13 cellular contexts compared by ENCODE assay signal in genomic region chrX:154047266-154047665, GRCh38. TPM values are rescaled to one million over a fixed set of nuclear protein-coding genes. Genes with fewer than 3 reads are reported as not detected.
DNase-seq lines count a peak whose midpoint lies in the region; ATAC-seq and TF ChIP-seq lines count a peak whose summit lies in the region.
"Had no signal": no experiment of that assay in that cellular context is flagged by ENCODE, and none has a peak within 500 bp of the region (broad histone marks: within the 10 kb centered on the region; RNA-seq: fewer than 3 reads in every experiment).

No MANE protein-coding gene starts in this region.

- no peak for TF ChIP-seq CTCF in RWPE1 (conservative IDR thresholded peaks at IDR 0.05; ENCODE audit: low read depth)
- no peak for TF ChIP-seq CTCF in osteoblast (IDR thresholded peaks at IDR 0.05; ENCODE audit: extremely low read depth, low read depth, low read length)
- TF ChIP-seq CTCF in Peyer's patch (IDR thresholded peaks at IDR 0.05): no peak

- CTCF ChIA-PET in RWPE1 (lab: Yijun Ruan, JAX): no interaction called here

- H3K4me3 ChIP-seq in ACC112 (ENCODE audit: low read depth, low read length) (0 out of 2 replicates have a peak overlapping the region, but pooled peaks have one; percentile 24), osteoblast (ENCODE audit: insufficient read depth, low read length) (no peak overlapping the region), Peyer's patch (no peak overlapping the region)

- H3K36me3 ChIP-seq in ACC112 (ENCODE audit: insufficient read depth, low read length) (no peaks in the 10 kb centered on the region), osteoblast (ENCODE audit: insufficient read depth, low read length) (no peaks in the 10 kb centered on the region), Peyer's patch (no peaks in the 10 kb centered on the region)

- H3K9me3 ChIP-seq in osteoblast (ENCODE audit: low read depth, low read length) (no peaks in the 10 kb centered on the region), Peyer's patch (no peaks in the 10 kb centered on the region)

- H3K9me3 Mint-ChIP-seq in effector memory CD8-positive, alpha-beta T cell: no peaks in the 10 kb centered on the region
- no peaks in the 10 kb centered on the region for H3K9me3 Mint-ChIP-seq in stimulated activated naive CD8-positive, alpha-beta T cell treated with anti-CD3 and anti-CD28 coated beads, Interleukin-15, amount 100 ng/mL, for 72 hours
- H3K9me3 Mint-ChIP-seq: activated naive CD4-positive, alpha-beta T cell treated with anti-CD3 and anti-CD28 coated beads, Interleukin-2, amount 10 ng/mL, durations not matched to agents 7 days and 5 days had no signal

- peak overlapping the region; percentile 86 to 89 for H3K27ac Mint-ChIP-seq in effector memory CD8-positive, alpha-beta T cell
- H3K27ac Mint-ChIP-seq in stimulated activated naive CD8-positive, alpha-beta T cell treated with anti-CD3 and anti-CD28 coated beads, Interleukin-15, amount 100 ng/mL, for 72 hours: no peak overlapping the region
- H3K27ac Mint-ChIP-seq: activated naive CD4-positive, alpha-beta T cell treated with anti-CD3 and anti-CD28 coated beads, Interleukin-2, amount 10 ng/mL, durations not matched to agents 7 days and 5 days had no signal

- peak overlapping the region; percentile 41 for H3K4me2 ChIP-seq in osteoblast (ENCODE audit: insufficient read depth, low read length)

- DNase-seq in RWPE1 (ENCODE audit: low spot score) (no peak), osteoblast (ENCODE audit: insufficient read length, low spot score, missing footprints) (no peak), NCI-H1105 (lab: John Stamatoyannopoulos, UW) (no peak), HUDEP-2 (lab: John Stamatoyannopoulos, UW; ENCODE audit: unreplicated experiment in 76 of 76) (no peak), Peyer's patch (no peak)
- no peak for DNase-seq in effector memory CD8-positive, alpha-beta T cell
- no peak for DNase-seq in stimulated activated naive CD8-positive, alpha-beta T cell treated with anti-CD3 and anti-CD28 coated beads, Interleukin-15, amount 100 ng/mL, for 72 hours
- DNase-seq: activated naive CD4-positive, alpha-beta T cell treated with anti-CD3 and anti-CD28 coated beads, Interleukin-2, amount 10 ng/mL, durations not matched to agents 7 days and 5 days; CD4-positive, CD25-positive, alpha-beta regulatory T cell; effector CD4-positive, alpha-beta T cell; midbrain; NCI-H510A had no signal

- H3K36me3 Mint-ChIP-seq in effector memory CD8-positive, alpha-beta T cell (ENCODE audit: insufficient read depth): peaks cover 62% of the 10 kb centered on the region

- H3K4me1 Mint-ChIP-seq in effector memory CD8-positive, alpha-beta T cell (ENCODE audit: low read depth in 2 of 2): peaks cover 29 to 42% of the 10 kb centered on the region in 2 donors
- peaks cover 51% of the 10 kb centered on the region for H3K4me1 Mint-ChIP-seq in stimulated activated naive CD8-positive, alpha-beta T cell treated with anti-CD3 and anti-CD28 coated beads, Interleukin-15, amount 100 ng/mL, for 72 hours

- H4K20me1 ChIP-seq in osteoblast (ENCODE audit: insufficient read depth, low read length): peaks cover 6% of the 10 kb centered on the region

- peaks cover 43% of the 10 kb centered on the region for H3K79me2 ChIP-seq in ACC112 (ENCODE audit: control insufficient read depth, insufficient read depth, low read length, unreplicated experiment)
- peaks cover 60% of the 10 kb centered on the region for H3K79me2 ChIP-seq in osteoblast (ENCODE audit: insufficient read depth, low read length)

- ATAC-seq in effector memory CD8-positive, alpha-beta T cell (replicated peaks): no peak
- no peak for ATAC-seq in stimulated activated naive CD8-positive, alpha-beta T cell treated with anti-CD3 and anti-CD28 coated beads, Interleukin-15, amount 100 ng/mL, for 72 hours

- H3K4me3 Mint-ChIP-seq in effector memory CD8-positive, alpha-beta T cell: peak overlapping the region in 1 of 2 donors; percentile 41
- H3K4me3 Mint-ChIP-seq in stimulated activated naive CD8-positive, alpha-beta T cell treated with anti-CD3 and anti-CD28 coated beads, Interleukin-15, amount 100 ng/mL, for 72 hours: no peak overlapping the region
- H3K4me3 Mint-ChIP-seq: activated naive CD4-positive, alpha-beta T cell treated with anti-CD3 and anti-CD28 coated beads, Interleukin-2, amount 10 ng/mL, durations not matched to agents 7 days and 5 days had no signal

- peak overlapping the region; percentile 94 for H3K27ac ChIP-seq in ACC112 (ENCODE audit: low read depth, low read length)
- H3K27ac ChIP-seq in RWPE1: peak overlapping the region; percentile 75
- H3K27ac ChIP-seq in osteoblast (ENCODE audit: low read depth, low read length): peak overlapping the region; percentile 97
- H3K27ac ChIP-seq in Peyer's patch: peak overlapping the region in 1 of 4 donors; percentile 42

- H2AFZ ChIP-seq in ACC112 (ENCODE audit: low read length, unreplicated experiment) (no peak overlapping the region), osteoblast (ENCODE audit: low read length) (no peak overlapping the region)

- peaks cover 53% of the 10 kb centered on the region for H3K4me1 ChIP-seq in ACC112 (ENCODE audit: control insufficient read depth, insufficient read depth, low read length, unreplicated experiment)
- H3K4me1 ChIP-seq in osteoblast (ENCODE audit: insufficient read depth, low read length): peaks cover 50% of the 10 kb centered on the region
- peaks cover 0 to 5% (median 0%) of the 10 kb centered on the region in 4 donors for H3K4me1 ChIP-seq in Peyer's patch

- POLR2A ChIA-PET in RWPE1 (lab: Yijun Ruan, JAX; ENCODE audit: low non-redundant PET): no interaction called here

- H3K27me3 Mint-ChIP-seq in effector memory CD8-positive, alpha-beta T cell: no peaks in the 10 kb centered on the region
- no peaks in the 10 kb centered on the region for H3K27me3 Mint-ChIP-seq in stimulated activated naive CD8-positive, alpha-beta T cell treated with anti-CD3 and anti-CD28 coated beads, Interleukin-15, amount 100 ng/mL, for 72 hours
- H3K27me3 Mint-ChIP-seq: activated naive CD4-positive, alpha-beta T cell treated with anti-CD3 and anti-CD28 coated beads, Interleukin-2, amount 10 ng/mL, durations not matched to agents 7 days and 5 days; CD4-positive, CD25-positive, alpha-beta regulatory T cell had no signal

- H3K27me3 ChIP-seq in ACC112 (ENCODE audit: insufficient read depth, low read length) (no peaks in the 10 kb centered on the region), osteoblast (ENCODE audit: insufficient read depth, low read length) (peaks cover 3% of the 10 kb centered on the region), Peyer's patch (no peaks in the 10 kb centered on the region)

- TF ChIP-seq POLR2A in Peyer's patch (IDR thresholded peaks at IDR 0.05): no peak

RNA-seq across cellular contexts. Expression of gene IRAK1, which starts 27.6 kb away (rescaled TPM):
- total RNA-seq in osteoblast (99.5 and 100 TPM in 2 replicates), Peyer's patch (100 to 1,000 TPM; 111 to 150 (median 122) TPM)

RNA-seq across cellular contexts. Expression of gene MECP2, which starts 50.3 kb away (rescaled TPM):
- total RNA-seq in osteoblast: 31.1 and 33.3 TPM in 2 replicates
- 100 to 1,000 TPM in 1 of 4 donors, 10 to 100 TPM in 3; 39.8 to 147 (median 55.4) TPM for total RNA-seq in Peyer's patch

Comparison
In these comparisons a context has a peak if more than half of its experiments do, and no peak if none do; other contexts are left out.
1. H3K27ac Mint-ChIP-seq: peak in effector memory CD8-positive, alpha-beta T cell (2 of 2); none in stimulated activated naive CD8-positive, alpha-beta T cell treated with anti-CD3 and anti-CD28 coated beads, Interleukin-15, amount 100 ng/mL, for 72 hours (0 of 2).